20 cellular contexts compared by ENCODE assay signal in genomic region chr5:124986170-124986569, GRCh38.
A peak's percentile ranks its signal among the peaks of the same experiment; 100 is the strongest.
DNase-seq lines count a peak whose midpoint lies in the region; ATAC-seq and TF ChIP-seq lines count a peak whose summit lies in the region.
"Had no signal": no experiment of that assay in that cellular context is flagged by ENCODE, and none has a peak within 500 bp of the region (broad histone marks: within the 10 kb centered on the region; RNA-seq: fewer than 3 reads in every experiment).

No MANE protein-coding gene starts in this region.

- no peak for TF ChIP-seq EP300 in transverse colon (IDR thresholded peaks at IDR 0.05; ENCODE audit: low read depth)

- POLR2A ChIA-PET in MCF 10A (lab: Yijun Ruan, JAX): interaction anchor here (1.6 kb wide), 1 partner anchor 12 kb away, joined by 6 read pairs; no protein-coding TSS in a partner anchor
- POLR2A ChIA-PET in PC-9 (lab: Charles Lee; ENCODE audit: unreplicated experiment): no interaction called here

- intact Hi-C loops in MCF 10A (cut with micrococcal nuclease) (no loop called here), mammary epithelial cell (cut with micrococcal nuclease) (loop anchor here (10.0 kb wide), 1 partner anchor 241 kb away; the partner anchor contains the start of gene ZNF608), PC-9 (cut with micrococcal nuclease; ENCODE audit: unreplicated experiment) (no loop called here), transverse colon (cut with DNase I; ENCODE audit: low total_unique reads) (no loop called here)

- ATAC-seq in left lobe of liver: no peak
- ATAC-seq: A549; CD8-positive, alpha-beta T cell had no signal

- TF ChIP-seq CTCF in MCF 10A (IDR thresholded peaks at IDR 0.05; ENCODE audit: unreplicated experiment): no peak
- no peak for TF ChIP-seq CTCF in mammary epithelial cell (conservative IDR thresholded peaks at IDR 0.05 in 1 of 2, IDR thresholded peaks at IDR 0.05 in 1 of 2; ENCODE audit: extremely low read depth in 1 of 2, insufficient read depth in 1 of 2, low read depth in 1 of 2, low read length in 2 of 2)
- TF ChIP-seq CTCF in PC-9 (conservative IDR thresholded peaks at IDR 0.05): no peak
- no peak for TF ChIP-seq CTCF in endodermal cell (conservative IDR thresholded peaks at IDR 0.05)
- TF ChIP-seq CTCF in neural crest cell (conservative IDR thresholded peaks at IDR 0.05): no peak
- TF ChIP-seq CTCF in transverse colon (IDR thresholded peaks at IDR 0.05): no peak

- dilution Hi-C loops in mammary epithelial cell (cut with HindIII; ENCODE audit: low sequenced_read_pairs): no loop called here

- CTCF ChIA-PET in MCF 10A (lab: Yijun Ruan, JAX): no interaction called here
- CTCF ChIA-PET in mammary epithelial cell (lab: Charles Lee; ENCODE audit: low non-redundant PET): no interaction called here
- CTCF ChIA-PET in PC-9 (lab: Charles Lee): no interaction called here

- H3K27me3 Mint-ChIP-seq in MCF 10A (ENCODE audit: insufficient read depth, unreplicated experiment): no peaks in the 10 kb centered on the region
- no peaks in the 10 kb centered on the region for H3K27me3 Mint-ChIP-seq in endodermal cell (ENCODE audit: insufficient read depth)
- H3K27me3 Mint-ChIP-seq in neural crest cell (ENCODE audit: low read depth): no peaks in the 10 kb centered on the region
- H3K27me3 Mint-ChIP-seq: B cell; CD4-positive, alpha-beta T cell had no signal

- H3K9me3 Mint-ChIP-seq in MCF 10A (ENCODE audit: unreplicated experiment): peaks cover 7% of the 10 kb centered on the region
- H3K9me3 Mint-ChIP-seq in endodermal cell: peaks cover 58% of the 10 kb centered on the region
- H3K9me3 Mint-ChIP-seq in neural crest cell: peaks cover 37% of the 10 kb centered on the region

- H3K79me2 ChIP-seq in mammary epithelial cell (ENCODE audit: insufficient read depth, low read length) (no peaks in the 10 kb centered on the region), PC-9 (ENCODE audit: low read depth) (no peaks in the 10 kb centered on the region)

- H3K9ac ChIP-seq in mammary epithelial cell (ENCODE audit: insufficient read depth, low read length): no peak overlapping the region
- no peak overlapping the region for H3K9ac ChIP-seq in endodermal cell (ENCODE audit: extremely low read depth, low read length, poor library complexity, severe bottlenecking)
- H3K9ac ChIP-seq: BLaER1 treated with 17β-estradiol and CSF1 and Interleukin-3, amounts not matched to agents 10 nM and 100 nM had no signal

- H3K4me1 Mint-ChIP-seq in MCF 10A (ENCODE audit: insufficient read depth, unreplicated experiment): peaks cover 34% of the 10 kb centered on the region
- H3K4me1 Mint-ChIP-seq in endodermal cell: peaks cover 11% of the 10 kb centered on the region
- H3K4me1 Mint-ChIP-seq in neural crest cell: peaks cover 21% of the 10 kb centered on the region

- H3K4me1 ChIP-seq in mammary epithelial cell (ENCODE audit: insufficient read depth, low read length) (peaks cover 22% of the 10 kb centered on the region), PC-9 (replicated peaks; ENCODE audit: insufficient read depth) (peaks cover 14% of the 10 kb centered on the region), endodermal cell (ENCODE audit: control insufficient read depth, insufficient read depth, low read length) (peaks cover 5% of the 10 kb centered on the region), transverse colon (peaks cover 0 to 7% (median 0%) of the 10 kb centered on the region in 4 donors), SJCRH30 (peaks cover 2% of the 10 kb centered on the region)

- no peaks in the 10 kb centered on the region for H3K36me3 ChIP-seq in mammary epithelial cell (ENCODE audit: insufficient read depth, low read length)
- no peaks in the 10 kb centered on the region for H3K36me3 ChIP-seq in PC-9 (ENCODE audit: low read depth)
- no peaks in the 10 kb centered on the region for H3K36me3 ChIP-seq in endodermal cell (ENCODE audit: control insufficient read depth, insufficient read depth, low read length)
- H3K36me3 ChIP-seq in transverse colon: no peaks in the 10 kb centered on the region
- no peaks in the 10 kb centered on the region for H3K36me3 ChIP-seq in SJCRH30

- in situ Hi-C loops in mammary epithelial cell (cut with MboI; ENCODE audit: low sequenced_read_pairs in 2 of 2) (no loop called here), transverse colon (cut with MboI; ENCODE audit: low pct_ligation_motif_present in 1 of 4, low pct_unique_long_range_greater_than_20kb in 1 of 4, low sequenced_read_pairs in 3 of 4) (no loop called here)

- H4K20me1 ChIP-seq in mammary epithelial cell (ENCODE audit: insufficient read depth, low read length) (no peaks in the 10 kb centered on the region), PC-9 (ENCODE audit: insufficient read depth) (no peaks in the 10 kb centered on the region)
- H4K20me1 ChIP-seq: BLaER1 treated with 17β-estradiol and CSF1 and Interleukin-3, amounts not matched to agents 10 nM and 100 nM had no signal

- H3K4me2 ChIP-seq in mammary epithelial cell (ENCODE audit: insufficient read depth, low read depth, low read length): no peak overlapping the region
- 0 out of 2 replicates have a peak overlapping the region, but pooled peaks have one; percentile 9 for H3K4me2 ChIP-seq in PC-9
- H3K4me2 ChIP-seq: A549 had no signal

- H3K4me3 Mint-ChIP-seq in MCF 10A (ENCODE audit: unreplicated experiment) (no peak overlapping the region), endodermal cell (no peak overlapping the region), neural crest cell (no peak overlapping the region)
- H3K4me3 Mint-ChIP-seq: B cell; CD4-positive, alpha-beta T cell; CD8-positive, alpha-beta T cell had no signal

- DNase-seq in MCF 10A (ENCODE audit: unreplicated experiment) (no peak), mammary epithelial cell (no peak), PC-9 (no peak), endodermal cell (no peak), neural crest cell (ENCODE audit: low read depth, low spot score) (no peak), transverse colon (no peak), left lobe of liver (ENCODE audit: low spot score) (no peak), SJCRH30 (no peak)
- DNase-seq: AML-193; Caco-2; Calu3; CD4-positive, alpha-beta T cell; CD8-positive, alpha-beta T cell; DMS79 treated with DMSO at 0.1 percent for 48 hours; GF-D8 had no signal

- no peaks in the 10 kb centered on the region for H3K27me3 ChIP-seq in mammary epithelial cell (ENCODE audit: insufficient read depth, low read length)
- no peaks in the 10 kb centered on the region for H3K27me3 ChIP-seq in PC-9 (ENCODE audit: insufficient read depth, low read depth)
- H3K27me3 ChIP-seq in endodermal cell (ENCODE audit: control insufficient read depth, insufficient read depth, low read length, poor library complexity, severe bottlenecking): no peaks in the 10 kb centered on the region
- H3K27me3 ChIP-seq in transverse colon: no peaks in the 10 kb centered on the region
- no peaks in the 10 kb centered on the region for H3K27me3 ChIP-seq in SJCRH30
- H3K27me3 ChIP-seq: BLaER1 treated with 17β-estradiol and CSF1 and Interleukin-3, amounts not matched to agents 10 nM and 100 nM had no signal

- H3K9me3 ChIP-seq in mammary epithelial cell (replicated peaks; ENCODE audit: insufficient read depth, low read length): no peaks in the 10 kb centered on the region
- H3K9me3 ChIP-seq in PC-9 (ENCODE audit: insufficient read depth, low read depth): peaks cover 4% of the 10 kb centered on the region; the same call in 1 of the 2 replicates
- peaks cover 35% of the 10 kb centered on the region for H3K9me3 ChIP-seq in endodermal cell (ENCODE audit: control insufficient read depth, low read length)
- no peaks in the 10 kb centered on the region for H3K9me3 ChIP-seq in transverse colon
- H3K9me3 ChIP-seq in SJCRH30 (replicated peaks): peaks cover 9% of the 10 kb centered on the region; the same call in 1 of the 2 replicates

- H2AFZ ChIP-seq in mammary epithelial cell (ENCODE audit: low read depth, low read length) (no peak overlapping the region), PC-9 (no peak overlapping the region)

- H3K36me3 Mint-ChIP-seq in MCF 10A (ENCODE audit: insufficient read depth, unreplicated experiment): no peaks in the 10 kb centered on the region
- peaks cover 20% of the 10 kb centered on the region for H3K36me3 Mint-ChIP-seq in endodermal cell (ENCODE audit: low read depth)
- peaks cover 28% of the 10 kb centered on the region for H3K36me3 Mint-ChIP-seq in neural crest cell (ENCODE audit: low read depth)
- H3K36me3 Mint-ChIP-seq: CD8-positive, alpha-beta T cell had no signal

- no peaks in the 10 kb centered on the region for H3K9me2 ChIP-seq in PC-9 (ENCODE audit: insufficient read depth)

- H3F3A ChIP-seq in PC-9 (ENCODE audit: insufficient read depth, low read depth): peaks cover 18% of the 10 kb centered on the region

- 100% methylated on average over 3 of the region's 3 CpGs for WGBS in mammary epithelial cell (ENCODE audit: low coverage, missing lambda C conversion rate)
- 97% methylated on average over 3 of the region's 3 CpGs; no CpG with 5 or more reads in 1 of the 2 experiments for WGBS in endodermal cell (ENCODE audit: insufficient coverage in 1 of 2, insufficient read length in 1 of 2), 2 experiments
- 68 to 82% methylated on average over 3 of the region's 3 CpGs for WGBS in transverse colon (ENCODE audit: low coverage in 1 of 2), 2 donors

- H3K27ac Mint-ChIP-seq in MCF 10A (ENCODE audit: low read depth, unreplicated experiment) (peak overlapping the region; percentile 50), endodermal cell (no peak overlapping the region), neural crest cell (ENCODE audit: unreplicated experiment) (peak overlapping the region; percentile 38)
- H3K27ac Mint-ChIP-seq: B cell; CD4-positive, alpha-beta T cell; CD8-positive, alpha-beta T cell had no signal

- BruUV-seq in MCF 10A (replicated peaks; lab: Mats Ljungman, UMichigan) (no TSS peak), mammary epithelial cell (replicated peaks; lab: Mats Ljungman, UMichigan) (no TSS peak), PC-9 (replicated peaks; lab: Mats Ljungman, UMichigan) (no TSS peak)

- no peak overlapping the region for H3K27ac ChIP-seq in mammary epithelial cell (ENCODE audit: insufficient read depth, low read depth, low read length)
- peak overlapping the region; percentile 44; the same call in 1 of the 2 replicates for H3K27ac ChIP-seq in PC-9
- no peak overlapping the region for H3K27ac ChIP-seq in endodermal cell (ENCODE audit: low read depth, low read length)
- H3K27ac ChIP-seq in transverse colon: no peak overlapping the region
- H3K27ac ChIP-seq in SJCRH30: no peak overlapping the region
- H3K27ac ChIP-seq: 22Rv1; A549; BLaER1 treated with 17β-estradiol and CSF1 and Interleukin-3, amounts not matched to agents 10 nM and 100 nM; C4-2B had no signal

- H3K4me3 ChIP-seq in mammary epithelial cell (replicated peaks in 1 of 3; ENCODE audit: insufficient read depth in 1 of 3, low read depth in 2 of 3, low read length in 3 of 3): no peak overlapping the region
- no peak overlapping the region for H3K4me3 ChIP-seq in PC-9
- peak overlapping the region; percentile 4 for H3K4me3 ChIP-seq in endodermal cell (ENCODE audit: low read length)
- no peak overlapping the region for H3K4me3 ChIP-seq in transverse colon
- H3K4me3 ChIP-seq in SJCRH30: no peak overlapping the region
- H3K4me3 ChIP-seq: A549; BLaER1 treated with 17β-estradiol and CSF1 and Interleukin-3, amounts not matched to agents 10 nM and 100 nM had no signal

- TF ChIP-seq POLR2A in transverse colon (IDR thresholded peaks at IDR 0.05): no peak
